ENCODE assay signal across 2 cellular contexts in the genomic region with DNA sequence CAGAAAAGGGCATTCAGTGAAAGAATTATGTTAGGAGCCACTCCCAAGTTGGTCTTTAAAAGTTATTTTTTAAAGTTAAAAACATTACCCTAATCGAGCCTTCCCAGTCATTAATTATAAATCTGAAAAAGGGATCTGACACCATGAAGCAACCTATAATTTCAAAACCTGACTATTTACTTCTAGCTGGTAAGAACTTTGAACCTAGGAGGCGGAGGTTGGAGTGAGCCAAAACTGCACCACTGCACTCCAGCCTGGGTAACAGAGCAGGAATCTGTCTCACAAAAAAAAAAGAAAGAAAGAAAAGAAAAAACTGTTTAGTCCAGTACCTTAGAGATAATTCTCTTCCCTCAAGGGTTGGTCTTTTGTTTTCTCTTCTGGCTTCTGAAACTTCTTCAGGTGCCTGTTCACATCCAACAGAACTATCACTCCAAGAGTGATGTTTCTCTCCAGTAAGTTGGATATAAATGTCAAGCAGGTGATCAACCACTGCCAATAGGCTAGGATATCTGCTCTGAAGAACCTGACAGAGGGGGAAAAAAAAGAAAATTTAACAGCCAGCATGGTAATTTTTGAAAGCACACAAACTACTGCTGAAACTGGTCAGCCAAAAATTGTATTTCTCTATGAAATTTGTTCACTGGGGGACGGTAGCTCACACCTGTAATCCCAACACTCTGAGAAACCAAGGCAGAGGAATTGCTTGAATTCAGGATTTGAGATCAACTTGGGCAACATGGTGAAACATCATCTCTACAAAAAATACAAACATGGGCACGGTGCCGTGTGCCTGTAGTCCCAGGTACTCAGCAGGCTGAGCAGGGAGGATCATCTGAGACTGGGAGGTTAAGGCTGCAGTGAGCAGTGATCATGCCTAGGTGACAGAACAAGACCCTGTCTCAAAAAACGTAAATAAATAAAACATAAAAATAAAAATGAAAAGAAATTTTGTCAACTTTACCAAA.
TF ChIP-seq lines count a peak whose summit lies in the region.

No MANE protein-coding gene starts in this region.

TF ChIP-seq in GM23338, 12 proteins besides CTCF, POLR2A, EP300 and RAD21:
- peak; percentile 64 for TF ChIP-seq EZH2phosphoT487 (IDR thresholded peaks at IDR 0.05; ENCODE audit: unreplicated experiment)
- TF ChIP-seq POLR2AphosphoS5 (IDR thresholded peaks at IDR 0.05; ENCODE audit: low read depth), result no peak
TF ChIP-seq in GM23338: peak in this region for 1.

TF ChIP-seq in endothelial cell of umbilical vein, 7 proteins besides CTCF, POLR2A, EP300 and RAD21:
- TF ChIP-seq GATA2 (IDR thresholded peaks at IDR 0.05; ENCODE audit: insufficient read depth, insufficient read length, low read depth, low read length), result no peak
- no peak for TF ChIP-seq POLR2AphosphoS5 (IDR thresholded peaks at IDR 0.05; ENCODE audit: insufficient read depth, low read depth, low read length)
- no peak for TF ChIP-seq FOS (IDR thresholded peaks at IDR 0.05; ENCODE audit: borderline replicate concordance, insufficient read depth, low read length)
- TF ChIP-seq, protein P1, sequence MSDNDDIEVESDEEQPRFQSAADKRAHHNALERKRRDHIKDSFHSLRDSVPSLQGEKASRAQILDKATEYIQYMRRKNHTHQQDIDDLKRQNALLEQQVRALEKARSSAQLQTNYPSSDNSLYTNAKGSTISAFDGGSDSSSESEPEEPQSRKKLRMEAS (IDR thresholded peaks at IDR 0.05; ENCODE audit: insufficient read depth, insufficient read length), result no peak
- no peak for TF ChIP-seq EZH2 (IDR thresholded peaks at IDR 0.05; ENCODE audit: borderline replicate concordance, low read depth, low read length, severe bottlenecking)
- no peak for TF ChIP-seq JUN (IDR thresholded peaks at IDR 0.05; ENCODE audit: borderline replicate concordance, insufficient read depth, insufficient read length, low read depth)
